ENCODE assay signal across 8 cellular contexts in genomic region chr3:58434170-58434507, GRCh38. TPM values are rescaled to one million over a fixed set of nuclear protein-coding genes. Genes with fewer than 3 reads are reported as not detected.
DNase-seq lines count a peak whose midpoint lies in the region; ATAC-seq and TF ChIP-seq lines count a peak whose summit lies in the region.

No MANE protein-coding gene starts in this region.

- H3K4me1 ChIP-seq in SJCRH30 (peaks cover 16% of the 10 kb centered on the region), esophagus squamous epithelium (peaks cover 19 to 37% (median 20%) of the 10 kb centered on the region in 3 donors), rectal smooth muscle tissue (ENCODE audit: control insufficient read depth, insufficient read depth, low read length) (peaks cover 11% of the 10 kb centered on the region)

- no peak for TF ChIP-seq POLR2A in esophagus squamous epithelium (IDR thresholded peaks at IDR 0.05)

- intact Hi-C loops in esophagus squamous epithelium (cut with DNase I): no loop called here

- no peaks in the 10 kb centered on the region for H3K9me3 ChIP-seq in SJCRH30 (replicated peaks)
- no peaks in the 10 kb centered on the region for H3K9me3 ChIP-seq in esophagus squamous epithelium

- H3K36me3 ChIP-seq in SJCRH30: peaks cover 8% of the 10 kb centered on the region; the same call in 1 of the 2 replicates
- peaks cover 16 to 30% (median 16%) of the 10 kb centered on the region in 3 donors for H3K36me3 ChIP-seq in esophagus squamous epithelium
- H3K36me3 ChIP-seq in rectal smooth muscle tissue (ENCODE audit: control insufficient read depth, insufficient read depth, low read length): peaks cover 12% of the 10 kb centered on the region

- DNase-seq in SJCRH30: no peak
- no peak for DNase-seq in esophagus squamous epithelium (lab: John Stamatoyannopoulos, UW)
- no peak for DNase-seq in DMS153 (lab: John Stamatoyannopoulos, UW)
- DNase-seq in NCI-H510A treated with DMSO at 0.1 percent for 48 hours (lab: John Stamatoyannopoulos, UW): no peak
- DNase-seq in NCI-H128 (lab: John Stamatoyannopoulos, UW; ENCODE audit: unreplicated experiment): no peak

- H3K4me3 ChIP-seq in GM08714 (ENCODE audit: low read length) (peak overlapping the region; percentile 41; the same call in 1 of the 2 replicates), SJCRH30 (peak overlapping the region; percentile 97), esophagus squamous epithelium (peak overlapping the region; percentile 57 to 90 (median 76)), rectal smooth muscle tissue (ENCODE audit: low read length) (peak overlapping the region; percentile 83)

- no peak for TF ChIP-seq CTCF in esophagus squamous epithelium (IDR thresholded peaks at IDR 0.05)

- H3K27ac ChIP-seq in SJCRH30: peak overlapping the region; percentile 39; the same call in 1 of the 2 replicates
- peak overlapping the region; percentile 84 to 95 (median 91) for H3K27ac ChIP-seq in esophagus squamous epithelium
- H3K27ac ChIP-seq in rectal smooth muscle tissue (ENCODE audit: low read depth, low read length): peak overlapping the region; percentile 94

- H3K27me3 ChIP-seq in SJCRH30 (no peaks in the 10 kb centered on the region), esophagus squamous epithelium (no peaks in the 10 kb centered on the region), rectal smooth muscle tissue (ENCODE audit: control insufficient read depth, insufficient read depth, low read length) (no peaks in the 10 kb centered on the region)

- WGBS in esophagus squamous epithelium, 2 donors: 54 to 60% methylated on average over 3 of the region's 3 CpGs

- ATAC-seq in HG02623 (IDR thresholded peaks at IDR 0.05; ENCODE audit: unreplicated experiment): no peak

- no peak overlapping the region for H3K9ac ChIP-seq in rectal smooth muscle tissue (ENCODE audit: low read length)

RNA-seq across cellular contexts. Expression of gene PDHB, which starts 0.5 kb away (rescaled TPM):
- total RNA-seq in SJCRH30 (2014; rRNA removed; shearing (Covaris generic)): 60.4 and 63.7 TPM in 2 replicates
- 100 to 1,000 TPM in 1 of 4 donors, 10 to 100 TPM in 3; 52.6 to 104 (median 83.0) TPM for total RNA-seq in esophagus squamous epithelium

RNA-seq across cellular contexts. Expression of gene KCTD6, which starts 57.8 kb away (rescaled TPM):
- 10.9 and 11.5 TPM in 2 replicates for total RNA-seq in SJCRH30 (2014; rRNA removed; shearing (Covaris generic))
- total RNA-seq in esophagus squamous epithelium: 10 to 100 TPM in 3 of 4 donors, 1 to 10 TPM in 1; 8.3 to 24.6 (median 16.2) TPM

Comparison
In these comparisons a context has a peak if more than half of its experiments do, and no peak if none do; other contexts are left out.
1. H3K4me3 ChIP-seq: peak in every context shown above with its lines; median percentile 97 in SJCRH30; 83 in rectal smooth muscle tissue; 76 in esophagus squamous epithelium; 41 in GM08714.
2. H3K27ac ChIP-seq: peak in every context shown above with its lines; median percentile 94 in rectal smooth muscle tissue; 91 in esophagus squamous epithelium; 39 in SJCRH30.